ENCODE assay signal across 11 cellular contexts in the genomic region with DNA sequence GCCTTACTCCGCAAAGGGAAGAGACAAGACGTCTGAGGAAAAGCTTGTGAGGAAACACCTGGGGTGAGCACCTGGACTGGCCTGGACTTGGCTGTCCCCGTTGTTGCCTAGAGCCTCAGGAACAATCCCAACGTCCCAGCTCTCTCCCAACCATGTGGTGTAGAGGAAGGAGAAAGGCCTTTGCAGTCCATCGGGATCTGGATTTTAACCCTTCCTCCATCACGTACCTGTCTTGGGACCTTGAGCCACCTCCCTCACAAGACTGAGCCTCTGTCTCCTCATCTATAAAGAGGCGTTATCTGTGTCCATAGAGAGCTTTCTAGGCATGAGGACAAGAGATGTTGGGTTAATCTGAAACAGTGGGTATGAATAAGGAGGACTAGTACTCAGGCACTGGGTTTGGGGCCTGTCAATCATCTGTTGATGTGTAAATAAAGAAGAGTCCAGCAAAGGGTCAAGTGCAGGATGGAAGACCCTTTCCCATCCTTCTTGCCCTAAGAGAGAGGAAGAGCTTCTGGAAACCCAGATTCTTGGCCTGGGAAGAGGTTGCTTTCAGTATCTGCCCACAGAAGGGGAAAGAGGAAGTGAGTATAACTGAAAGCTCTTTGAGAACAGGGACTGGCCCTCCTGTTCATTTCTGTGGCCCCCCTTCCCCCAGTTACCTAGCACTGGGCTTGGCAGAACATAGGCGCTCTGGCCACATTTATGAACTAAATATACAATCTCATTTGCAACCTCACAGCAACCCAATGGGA.
DNase-seq lines count a peak whose midpoint lies in the region; ATAC-seq and TF ChIP-seq lines count a peak whose summit lies in the region.
"Had no signal": no experiment of that assay in that cellular context is flagged by ENCODE, and none has a peak within 500 bp of the region (broad histone marks: within the 10 kb centered on the region; RNA-seq: fewer than 3 reads in every experiment).

No MANE protein-coding gene starts in this region.

- intact Hi-C loops in testis (cut with DNase I; ENCODE audit: low total_unique reads), result no loop called here

- no peaks in the 10 kb centered on the region for H3K9me3 Mint-ChIP-seq in osteocyte (ENCODE audit: unreplicated experiment)
- H3K9me3 Mint-ChIP-seq: central memory CD8-positive, alpha-beta T cell had no signal

- no peaks in the 10 kb centered on the region for H3K27me3 Mint-ChIP-seq in osteocyte (ENCODE audit: unreplicated experiment)
- H3K27me3 Mint-ChIP-seq: central memory CD8-positive, alpha-beta T cell had no signal

- TF ChIP-seq CTCF in osteocyte (IDR thresholded peaks at IDR 0.05), result no peak
- TF ChIP-seq CTCF in testis (IDR thresholded peaks at IDR 0.05), result no peak

- H3K4me1 ChIP-seq in testis (peaks cover 5% of the 10 kb centered on the region), SJCRH30 (no peaks in the 10 kb centered on the region)

- H3K27ac ChIP-seq in testis, result no peak overlapping the region
- no peak overlapping the region for H3K27ac ChIP-seq in SJCRH30

- DNase-seq in NOMO-1 treated with dmso at 0.1 percent for 144 hours (lab: John Stamatoyannopoulos, UW; ENCODE audit: unreplicated experiment) (peak; percentile 34), osteocyte (ENCODE audit: extremely low spot score, unreplicated experiment) (peak; percentile 56), testis (no peak), SJCRH30 (no peak), GOT3 (lab: John Stamatoyannopoulos, UW) (no peak)
- no peak for DNase-seq in stimulated activated CD4-positive, alpha-beta T cell treated with anti-CD3 and anti-CD28 coated beads, Interleukin-2, amount 100 ng/mL, for 24 hours
- DNase-seq: H7 had no signal

- TF ChIP-seq POLR2A in testis (IDR thresholded peaks at IDR 0.05), result no peak

- H3K9me3 ChIP-seq in testis (no peaks in the 10 kb centered on the region), SJCRH30 (replicated peaks) (no peaks in the 10 kb centered on the region)

- H3K4me3 ChIP-seq in testis, result no peak overlapping the region
- no peak overlapping the region for H3K4me3 ChIP-seq in SJCRH30

- no peak overlapping the region for H3K27ac Mint-ChIP-seq in osteocyte (ENCODE audit: unreplicated experiment)

- H3K36me3 Mint-ChIP-seq in osteocyte (ENCODE audit: unreplicated experiment), result peaks cover 2% of the 10 kb centered on the region

- H3K4me1 Mint-ChIP-seq in osteocyte (ENCODE audit: unreplicated experiment), result peaks cover 5% of the 10 kb centered on the region

- H3K4me3 Mint-ChIP-seq in osteocyte (ENCODE audit: unreplicated experiment), result no peak overlapping the region
- H3K4me3 Mint-ChIP-seq: central memory CD8-positive, alpha-beta T cell had no signal

- peak; percentile 94 for ATAC-seq in GM19043 (IDR thresholded peaks at IDR 0.05; ENCODE audit: low read depth, unreplicated experiment)
- peak; percentile 85 for ATAC-seq in HG02840 (IDR thresholded peaks at IDR 0.05; ENCODE audit: low FRiP score, unreplicated experiment)
- ATAC-seq: SK-N-SH treated with all-trans-retinoic acid at 6 μM for 48 hours had no signal

- 72% methylated on average over 8 of the region's 8 CpGs for WGBS in testis, 2 donors

- H3K27me3 ChIP-seq in testis (no peaks in the 10 kb centered on the region), SJCRH30 (no peaks in the 10 kb centered on the region)

- H3K36me3 ChIP-seq in testis (ENCODE audit: low read depth, missing control alignments) (no peaks in the 10 kb centered on the region), SJCRH30 (no peaks in the 10 kb centered on the region)

Comparison
In these comparisons a context has a peak if more than half of its experiments do, and no peak if none do; other contexts are left out.
1. DNase-seq: peak in NOMO-1 treated with dmso at 0.1 percent for 144 hours (single experiment) and osteocyte (single experiment); none in testis (single experiment), SJCRH30 (0 of 2), GOT3 (single experiment) and stimulated activated CD4-positive, alpha-beta T cell treated with anti-CD3 and anti-CD28 coated beads, Interleukin-2, amount 100 ng/mL, for 24 hours (0 of 2).